Comparison of ENCODE assay signal across 20 cellular contexts in genomic region chr17:44722254-44722653, GRCh38. TPM values are rescaled to one million over a fixed set of nuclear protein-coding genes. Genes with fewer than 3 reads are reported as not detected.
DNase-seq lines count a peak whose midpoint lies in the region; ATAC-seq and TF ChIP-seq lines count a peak whose summit lies in the region.
"Had no signal": no experiment of that assay in that cellular context is flagged by ENCODE, and none has a peak within 500 bp of the region (broad histone marks: within the 10 kb centered on the region; RNA-seq: fewer than 3 reads in every experiment).

No MANE protein-coding gene starts in this region.

- no peaks in the 10 kb centered on the region for H3K27me3 Mint-ChIP-seq in WTC11 (ENCODE audit: low read depth)
- H3K27me3 Mint-ChIP-seq in activated naive CD8-positive, alpha-beta T cell treated with anti-CD3 and anti-CD28 coated beads, Interleukin-2, amount 50 U/mL, for 24 hours: no peaks in the 10 kb centered on the region
- H3K27me3 Mint-ChIP-seq: CD4-positive, alpha-beta memory T cell had no signal

- H3K27ac ChIP-seq in sigmoid colon: no peak overlapping the region
- H3K27ac ChIP-seq: A549 had no signal

- TF ChIP-seq CTCF in WTC11 (IDR thresholded peaks at IDR 0.05): no peak
- no peak for TF ChIP-seq CTCF in sigmoid colon (IDR thresholded peaks at IDR 0.05)

- H3K4me3 ChIP-seq in MG63 (no peak overlapping the region), sigmoid colon (no peak overlapping the region)
- H3K4me3 ChIP-seq: A549, HAP-1 had no signal

- H3K36me3 ChIP-seq in MG63 (peaks cover 32% of the 10 kb centered on the region), sigmoid colon (peaks cover 0 to 16% (median 0%) of the 10 kb centered on the region in 4 donors)

- peak overlapping the region; percentile 48 for H3K27ac Mint-ChIP-seq in WTC11
- H3K27ac Mint-ChIP-seq in activated naive CD8-positive, alpha-beta T cell treated with anti-CD3 and anti-CD28 coated beads, Interleukin-2, amount 50 U/mL, for 24 hours: no peak overlapping the region
- H3K27ac Mint-ChIP-seq: CD4-positive, alpha-beta memory T cell; HFFc6 had no signal

- H3K4me3 Mint-ChIP-seq in WTC11: no peak overlapping the region
- H3K4me3 Mint-ChIP-seq in activated naive CD8-positive, alpha-beta T cell treated with anti-CD3 and anti-CD28 coated beads, Interleukin-2, amount 50 U/mL, for 24 hours: no peak overlapping the region
- H3K4me3 Mint-ChIP-seq: CD4-positive, alpha-beta memory T cell; HFFc6 had no signal

- CTCF ChIA-PET in WTC11 (lab: Charles Lee): no interaction called here

- no peak for TF ChIP-seq EP300 in sigmoid colon (IDR thresholded peaks at IDR 0.05)

- no peaks in the 10 kb centered on the region for H3K4me1 ChIP-seq in sigmoid colon
- H3K4me1 ChIP-seq: A549, HAP-1 had no signal

- no peaks in the 10 kb centered on the region for H3K27me3 ChIP-seq in MG63
- H3K27me3 ChIP-seq in sigmoid colon: no peaks in the 10 kb centered on the region

- H3K9me3 ChIP-seq in MG63: no peaks in the 10 kb centered on the region
- H3K9me3 ChIP-seq in sigmoid colon: no peaks in the 10 kb centered on the region
- H3K9me3 ChIP-seq: A549, HAP-1 had no signal

- DNase-seq in MG63 (peak; percentile 39), WTC11 (ENCODE audit: low spot score) (no peak), mesenteric fat pad (ENCODE audit: low spot score) (peak; percentile 35), sigmoid colon (peak; percentile 6), NCI-H187 (lab: John Stamatoyannopoulos, UW) (no peak), SIG-M5 (lab: John Stamatoyannopoulos, UW) (no peak)
- no peak for DNase-seq in activated naive CD8-positive, alpha-beta T cell treated with anti-CD3 and anti-CD28 coated beads, Interleukin-2, amount 50 U/mL, for 24 hours
- DNase-seq: 8988T; ACHN; C1 segment of cervical spinal cord; Calu3; CD4-positive, alpha-beta memory T cell; COR-L47; DMS53; DMS79 treated with DMSO at 0.1 percent for 48 hours; GF-D8; GOT3; HFFc6 had no signal

- no peak for TF ChIP-seq POLR2A in sigmoid colon (IDR thresholded peaks at IDR 0.05)

- no peak for ATAC-seq in WTC11
- ATAC-seq in activated naive CD8-positive, alpha-beta T cell treated with anti-CD3 and anti-CD28 coated beads, Interleukin-2, amount 50 U/mL, for 24 hours: no peak

- no peaks in the 10 kb centered on the region for H3K4me1 Mint-ChIP-seq in WTC11
- no peaks in the 10 kb centered on the region for H3K4me1 Mint-ChIP-seq in activated naive CD8-positive, alpha-beta T cell treated with anti-CD3 and anti-CD28 coated beads, Interleukin-2, amount 50 U/mL, for 24 hours
- H3K4me1 Mint-ChIP-seq: CD4-positive, alpha-beta memory T cell had no signal

- H3K9me3 Mint-ChIP-seq in WTC11: peaks cover 4% of the 10 kb centered on the region; the same call in 1 of the 2 replicates
- H3K9me3 Mint-ChIP-seq in activated naive CD8-positive, alpha-beta T cell treated with anti-CD3 and anti-CD28 coated beads, Interleukin-2, amount 50 U/mL, for 24 hours: no peaks in the 10 kb centered on the region
- H3K9me3 Mint-ChIP-seq: CD4-positive, alpha-beta memory T cell; HFFc6 had no signal

- peaks cover 37% of the 10 kb centered on the region for H3K36me3 Mint-ChIP-seq in WTC11
- H3K36me3 Mint-ChIP-seq in activated naive CD8-positive, alpha-beta T cell treated with anti-CD3 and anti-CD28 coated beads, Interleukin-2, amount 50 U/mL, for 24 hours (ENCODE audit: low read depth): peaks cover 25% of the 10 kb centered on the region

- intact Hi-C loops in sigmoid colon (cut with DNase I): no loop called here

- 92 to 93% methylated on average over 5 of the region's 5 CpGs for WGBS in sigmoid colon, 2 donors

- POLR2A ChIA-PET in WTC11 (lab: Charles Lee): no interaction called here

TF ChIP-seq in WTC11, 78 proteins besides CTCF, POLR2A, EP300 and RAD21:
- no peak for TF ChIP-seq JAZF1 (CRISPR knock-in tag; IDR thresholded peaks at IDR 0.05)
- TF ChIP-seq MYBL2 (CRISPR knock-in tag; IDR thresholded peaks at IDR 0.05): no peak
- no peak for TF ChIP-seq CREB1 (CRISPR knock-in tag; IDR thresholded peaks at IDR 0.05)
- TF ChIP-seq GABPB1 (CRISPR knock-in tag; IDR thresholded peaks at IDR 0.05): no peak
- no peak for TF ChIP-seq ZNF416 (CRISPR knock-in tag; IDR thresholded peaks at IDR 0.05)
- TF ChIP-seq GTF2I (CRISPR knock-in tag; conservative IDR thresholded peaks at IDR 0.05): no peak
- TF ChIP-seq ATF3 (CRISPR knock-in tag; conservative IDR thresholded peaks at IDR 0.05): no peak
- TF ChIP-seq ATF1 (CRISPR knock-in tag; IDR thresholded peaks at IDR 0.05): no peak

RNA-seq across cellular contexts. Expression of gene DBF4B, which starts 13.8 kb away (rescaled TPM):
- total RNA-seq in MG63 (2014; rRNA removed; shearing (Covaris generic); ENCODE audit: low replicate concordance): 7.9 and 11.1 TPM in 2 replicates
- 32.2 to 35.5 TPM (median 32.9 TPM) in 3 replicates for total RNA-seq in WTC11 (2021)
- 5.2 TPM for total RNA-seq in mesenteric fat pad
- total RNA-seq in sigmoid colon: 1 to 10 TPM; 3.5 to 5.2 (median 4.8) TPM
- polyA plus RNA-seq in sigmoid colon: 1 to 10 TPM in 2 of 3 donors, under 1 TPM in 1; 0.60 to 7.8 (median 1.2) TPM

RNA-seq across cellular contexts. Expression of gene CCDC43, which starts 32.7 kb away (rescaled TPM):
- 39.1 and 63.4 TPM in 2 replicates for total RNA-seq in MG63 (2014; rRNA removed; shearing (Covaris generic); ENCODE audit: low replicate concordance)
- 32.4 to 37.9 TPM (median 32.6 TPM) in 3 replicates for total RNA-seq in WTC11 (2021)
- 16.5 TPM for total RNA-seq in mesenteric fat pad
- total RNA-seq in sigmoid colon: 10 to 100 TPM; 14.3 to 20.8 (median 15.8) TPM
- 10 to 100 TPM; 10.2 to 14.9 (median 14.3) TPM for polyA plus RNA-seq in sigmoid colon

RNA-seq across cellular contexts. Expression of gene ADAM11, which starts 36.5 kb away (rescaled TPM):
- 0.72 TPM in 1 of 2 replicates, not detected in the other for total RNA-seq in MG63 (2014; rRNA removed; shearing (Covaris generic); ENCODE audit: low replicate concordance)
- total RNA-seq in WTC11 (2021) (3.0 to 4.1 TPM (median 3.2 TPM) in 3 replicates), mesenteric fat pad (0.67 TPM), sigmoid colon (1 to 10 TPM; 1.8 to 3.3 (median 3.2) TPM)
- polyA plus RNA-seq in sigmoid colon: under 1 TPM in 2 of 3 donors, not detected in 1; under 0.01 to 0.61 TPM

Comparison
In these comparisons a context has a peak if more than half of its experiments do, and no peak if none do; other contexts are left out.
1. DNase-seq: peak in MG63 (single experiment), mesenteric fat pad (single experiment) and sigmoid colon (single experiment); none in WTC11 (single experiment), NCI-H187 (0 of 2), SIG-M5 (single experiment) and activated naive CD8-positive, alpha-beta T cell treated with anti-CD3 and anti-CD28 coated beads, Interleukin-2, amount 50 U/mL, for 24 hours (single experiment).